In the genomic region with DNA sequence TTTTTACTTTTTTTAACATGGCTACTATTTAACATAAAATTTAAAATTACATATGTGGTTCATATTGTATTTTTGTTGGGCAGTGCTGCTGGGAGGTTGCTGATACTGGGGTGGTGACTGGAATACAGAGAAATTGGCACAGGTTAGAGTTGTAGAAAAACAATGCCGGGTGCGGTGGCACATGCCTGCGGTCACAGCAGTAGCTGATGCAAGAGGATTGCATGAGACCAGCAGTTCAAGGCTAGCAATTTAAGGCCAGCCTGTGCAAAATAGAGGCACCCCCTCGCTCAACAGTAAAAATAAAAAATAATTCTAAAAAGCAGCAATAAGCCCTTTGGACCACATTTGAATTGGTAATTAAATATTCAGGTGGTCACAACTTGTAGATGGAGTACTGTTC, we compare ENCODE assay signal across 17 cellular contexts. TPM values are rescaled to one million over a fixed set of nuclear protein-coding genes. Genes with fewer than 3 reads are reported as not detected.
"Had no signal": no experiment of that assay in that cellular context is flagged by ENCODE, and none has a peak within 500 bp of the region (broad histone marks: within the 10 kb centered on the region; RNA-seq: fewer than 3 reads in every experiment).

No MANE protein-coding gene starts in this region.

- H3K4me3 Mint-ChIP-seq: activated T-cell treated with anti-CD3 and anti-CD28 coated beads, Interleukin-2, amount 50 U/mL, for 24 hours; memory B cell; natural killer cell had no signal

- ATAC-seq: activated CD4-positive, CD25-positive, alpha-beta regulatory T cell treated with anti-CD3 and anti-CD28 coated beads, Interleukin-2, amount 50 U/mL, for 24 hours; activated naive CD4-positive, alpha-beta T cell treated with anti-CD3 and anti-CD28 coated beads, Interleukin-2, amount 50 U/mL, for 72 hours; foreskin keratinocyte; left colon; natural killer cell had no signal

- DNase-seq: activated effector memory CD4-positive, alpha-beta T cell treated with anti-CD3 and anti-CD28 coated beads, Interleukin-2, amount 50 U/mL, for 16 hours; activated T-cell treated with anti-CD3 and anti-CD28 coated beads, Interleukin-2, amount 50 U/mL, for 24 hours; amygdala; foreskin keratinocyte; head of caudate nucleus; left colon; natural killer cell; nucleus accumbens; T-helper 1 cell; thyroid gland had no signal

- H3K4me2 ChIP-seq: smooth muscle cell had no signal

- H3K36me3 Mint-ChIP-seq: activated naive CD4-positive, alpha-beta T cell treated with anti-CD3 and anti-CD28 coated beads, Interleukin-2, amount 50 U/mL, for 72 hours; memory B cell; natural killer cell had no signal

- H3K27ac ChIP-seq: dorsolateral prefrontal cortex, esophagus muscularis mucosa, foreskin keratinocyte, right atrium auricular region, thyroid gland had no signal

- H3K9me3 ChIP-seq: esophagus muscularis mucosa, right atrium auricular region, thyroid gland had no signal

- H3K4me3 ChIP-seq: dorsolateral prefrontal cortex, esophagus muscularis mucosa, right atrium auricular region, smooth muscle cell, thyroid gland had no signal

- H3K9me3 Mint-ChIP-seq: activated naive CD4-positive, alpha-beta T cell treated with anti-CD3 and anti-CD28 coated beads, Interleukin-2, amount 50 U/mL, for 72 hours; activated T-cell treated with anti-CD3 and anti-CD28 coated beads, Interleukin-2, amount 50 U/mL, for 24 hours; memory B cell; natural killer cell had no signal

- H3K4me1 ChIP-seq: esophagus muscularis mucosa, foreskin keratinocyte, right atrium auricular region, thyroid gland had no signal

- H3K27me3 ChIP-seq: dorsolateral prefrontal cortex, esophagus muscularis mucosa, foreskin keratinocyte, right atrium auricular region, thyroid gland had no signal

- H3K4me1 Mint-ChIP-seq: memory B cell, natural killer cell had no signal

- H3K27ac Mint-ChIP-seq: activated naive CD4-positive, alpha-beta T cell treated with anti-CD3 and anti-CD28 coated beads, Interleukin-2, amount 50 U/mL, for 72 hours; activated T-cell treated with anti-CD3 and anti-CD28 coated beads, Interleukin-2, amount 50 U/mL, for 24 hours; memory B cell; natural killer cell had no signal

- H3K36me3 ChIP-seq: esophagus muscularis mucosa, right atrium auricular region, thyroid gland had no signal

RNA-seq across cellular contexts. Expression of a gene that starts 11.8 kb away (rescaled TPM):
- total RNA-seq: activated naive CD4-positive, alpha-beta T cell treated with anti-CD3 and anti-CD28 coated beads, Interleukin-2, amount 50 U/mL, for 72 hours; natural killer cell had no signal
